ENCODE assay signal across 1 cellular context in the genomic region with DNA sequence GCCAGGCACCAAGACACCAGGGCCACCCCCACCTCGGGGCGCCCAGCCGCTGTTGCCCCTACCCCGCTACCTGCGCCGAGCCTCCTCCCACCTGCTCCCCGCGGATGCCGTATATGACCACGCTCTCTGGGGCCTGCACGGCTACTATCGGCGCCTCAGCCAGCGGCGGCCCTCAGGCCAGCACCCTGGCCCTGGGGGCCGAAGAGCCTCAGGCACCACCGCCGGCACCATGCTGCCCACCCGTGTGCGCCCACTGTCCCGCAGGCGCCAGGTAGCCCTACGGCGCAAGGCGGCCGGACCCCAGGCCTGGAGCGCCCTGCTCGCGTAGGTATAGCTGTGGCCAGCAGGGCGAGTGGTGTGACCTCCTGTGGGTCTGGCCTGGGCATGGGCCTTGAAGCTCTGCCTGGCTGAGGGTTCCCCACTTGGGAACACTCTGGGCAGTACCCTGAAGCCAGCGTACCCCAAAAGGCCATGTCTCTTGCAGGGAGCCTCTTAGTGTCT.
TF ChIP-seq lines count a peak whose summit lies in the region.

No MANE protein-coding gene starts in this region.

TF ChIP-seq in GM23338, 12 proteins besides CTCF, POLR2A, EP300 and RAD21:
- TF ChIP-seq STAT1 (IDR thresholded peaks at IDR 0.05; ENCODE audit: unreplicated experiment) (no peak), ZNF331 (CRISPR knock-in tag; IDR thresholded peaks at IDR 0.05; ENCODE audit: low read depth) (no peak), NANOG (IDR thresholded peaks at IDR 0.05; ENCODE audit: borderline replicate concordance) (no peak), REST (IDR thresholded peaks at IDR 0.05; ENCODE audit: unreplicated experiment) (no peak), ZNF462 (CRISPR knock-in tag; IDR thresholded peaks at IDR 0.05) (no peak), EZH2 (IDR thresholded peaks at IDR 0.05; ENCODE audit: low read depth, unreplicated experiment) (no peak), CREB1 (CRISPR knock-in tag; IDR thresholded peaks at IDR 0.05; ENCODE audit: low read depth) (no peak), EZH2phosphoT487 (IDR thresholded peaks at IDR 0.05; ENCODE audit: unreplicated experiment) (no peak), POLR2AphosphoS5 (IDR thresholded peaks at IDR 0.05; ENCODE audit: low read depth) (no peak), ZNF114 (CRISPR knock-in tag; IDR thresholded peaks at IDR 0.05) (no peak), JUNB (IDR thresholded peaks at IDR 0.05; ENCODE audit: unreplicated experiment) (no peak)
- TF ChIP-seq, protein P1, sequence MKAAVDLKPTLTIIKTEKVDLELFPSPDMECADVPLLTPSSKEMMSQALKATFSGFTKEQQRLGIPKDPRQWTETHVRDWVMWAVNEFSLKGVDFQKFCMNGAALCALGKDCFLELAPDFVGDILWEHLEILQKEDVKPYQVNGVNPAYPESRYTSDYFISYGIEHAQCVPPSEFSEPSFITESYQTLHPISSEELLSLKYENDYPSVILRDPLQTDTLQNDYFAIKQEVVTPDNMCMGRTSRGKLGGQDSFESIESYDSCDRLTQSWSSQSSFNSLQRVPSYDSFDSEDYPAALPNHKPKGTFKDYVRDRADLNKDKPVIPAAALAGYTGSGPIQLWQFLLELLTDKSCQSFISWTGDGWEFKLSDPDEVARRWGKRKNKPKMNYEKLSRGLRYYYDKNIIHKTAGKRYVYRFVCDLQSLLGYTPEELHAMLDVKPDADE (IDR thresholded peaks at IDR 0.05), result no peak
